ENCODE assay signal across 17 cellular contexts in the genomic region with DNA sequence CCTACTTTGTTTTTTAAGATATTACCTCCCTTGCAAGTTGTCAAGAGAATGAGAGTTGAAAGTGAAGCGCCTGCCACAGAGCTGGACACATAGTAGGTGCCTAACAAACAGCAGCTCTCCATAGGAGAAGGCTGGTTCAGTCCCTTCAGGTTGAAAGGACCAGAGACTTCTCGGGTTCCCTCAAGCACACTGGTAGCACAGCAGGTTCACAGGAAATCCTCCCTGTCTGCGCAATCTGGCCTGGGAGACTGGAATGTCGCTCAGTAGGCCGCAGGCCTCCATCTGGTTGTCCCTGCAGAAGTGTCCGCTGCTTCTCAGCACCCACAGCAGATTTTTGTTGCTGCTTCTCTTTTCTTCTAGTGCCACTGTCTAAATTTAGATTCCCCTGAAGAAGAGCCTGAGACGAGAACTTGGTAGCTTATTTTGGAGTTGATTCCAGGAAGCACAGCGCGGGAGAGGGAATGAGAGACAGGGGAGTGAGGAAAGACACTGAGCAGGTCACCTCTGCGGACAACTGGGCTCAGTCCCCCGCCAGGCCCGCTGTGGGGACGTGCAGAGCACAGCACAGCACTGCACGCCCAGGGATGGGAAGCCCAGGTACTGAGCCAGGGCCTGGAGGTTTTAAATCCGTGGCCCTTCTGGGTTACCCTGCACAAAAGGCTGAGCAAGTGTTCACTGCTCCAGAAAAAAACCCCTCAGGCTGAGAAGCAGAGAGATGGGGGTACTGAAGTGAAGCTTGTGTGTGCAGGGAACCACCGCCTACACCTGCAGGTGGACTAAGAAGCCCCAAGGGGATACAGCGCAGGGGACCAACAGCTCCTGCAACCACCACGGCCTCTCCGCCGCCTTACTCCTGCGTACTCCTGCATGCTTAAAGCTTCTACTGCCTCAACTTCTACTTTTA. TPM values are rescaled to one million over a fixed set of nuclear protein-coding genes. Genes with fewer than 3 reads are reported as not detected.
DNase-seq lines count a peak whose midpoint lies in the region; ATAC-seq and TF ChIP-seq lines count a peak whose summit lies in the region.
"Had no signal": no experiment of that assay in that cellular context is flagged by ENCODE, and none has a peak within 500 bp of the region (broad histone marks: within the 10 kb centered on the region; RNA-seq: fewer than 3 reads in every experiment).

No MANE protein-coding gene starts in this region.

- no peaks in the 10 kb centered on the region for H3K36me3 Mint-ChIP-seq in activated B cell treated with CpG ODN at 0.5 μM for 24 hours (ENCODE audit: low read depth)
- H3K36me3 Mint-ChIP-seq: activated naive CD8-positive, alpha-beta T cell treated with anti-CD3 and anti-CD28 coated beads for 36 hours; CD4-positive, alpha-beta memory T cell; IgD-negative memory B cell had no signal

- CTCF ChIA-PET in activated B cell treated with CpG ODN at 0.5 μM for 24 hours (lab: Charles Lee): interaction anchor here (0.9 kb wide), 2 partner anchors 40 to 57 kb away, joined by 3 read pairs; no protein-coding TSS in a partner anchor

- peaks cover 16% of the 10 kb centered on the region for H3K4me1 Mint-ChIP-seq in activated B cell treated with CpG ODN at 0.5 μM for 24 hours
- H3K4me1 Mint-ChIP-seq: activated CD4-positive, alpha-beta T cell treated with anti-CD3 and anti-CD28 coated beads, Interleukin-2, amount 10 ng/mL, durations not matched to agents 7 days and 5 days; activated naive CD8-positive, alpha-beta T cell treated with anti-CD3 and anti-CD28 coated beads for 36 hours; CD4-positive, alpha-beta memory T cell; nephron had no signal

- peak; percentile 72 for ATAC-seq in Right ventricle myocardium inferior
- ATAC-seq in activated B cell treated with CpG ODN at 0.5 μM for 24 hours (ENCODE audit: low read depth): peak; percentile 99
- no peak for ATAC-seq in HG03280 (IDR thresholded peaks at IDR 0.05; ENCODE audit: unreplicated experiment)
- no peak for ATAC-seq in HG03196 (IDR thresholded peaks at IDR 0.05; ENCODE audit: unreplicated experiment)
- ATAC-seq: activated T-cell treated with anti-CD3 and anti-CD28 coated beads, Interleukin-2, amount 50 U/mL, for 4 hours had no signal

- POLR2A ChIA-PET in activated B cell treated with CpG ODN at 0.5 μM for 24 hours (lab: Charles Lee): interaction anchor here (0.6 to 1.3 kb wide), 7 partner anchors 16 to 664 kb away, joined by 3 to 15 read pairs (median 6); partner anchors contain the start of genes EP300 and RBX1

- no peak for TF ChIP-seq CTCF in activated B cell treated with CpG ODN at 0.5 μM for 24 hours (IDR thresholded peaks at IDR 0.05)

- H3K4me3 Mint-ChIP-seq in activated B cell treated with CpG ODN at 0.5 μM for 24 hours: peak overlapping the region; percentile 50
- H3K4me3 Mint-ChIP-seq: activated CD4-positive, alpha-beta T cell treated with anti-CD3 and anti-CD28 coated beads, Interleukin-2, amount 10 ng/mL, durations not matched to agents 7 days and 5 days; activated naive CD8-positive, alpha-beta T cell treated with anti-CD3 and anti-CD28 coated beads for 36 hours; activated T-cell treated with anti-CD3 and anti-CD28 coated beads, Interleukin-2, amount 50 U/mL, for 4 hours; CD4-positive, alpha-beta memory T cell; nephron had no signal

- no peaks in the 10 kb centered on the region for H3K27me3 Mint-ChIP-seq in activated B cell treated with CpG ODN at 0.5 μM for 24 hours
- H3K27me3 Mint-ChIP-seq: activated CD4-positive, alpha-beta T cell treated with anti-CD3 and anti-CD28 coated beads, Interleukin-2, amount 10 ng/mL, durations not matched to agents 7 days and 5 days; activated naive CD8-positive, alpha-beta T cell treated with anti-CD3 and anti-CD28 coated beads for 36 hours; CD4-positive, alpha-beta memory T cell had no signal

- no peak for DNase-seq in Right ventricle myocardium inferior (ENCODE audit: missing footprints)
- no peak for DNase-seq in cardiac septum (ENCODE audit: low spot score)
- peak; percentile 31 for DNase-seq in activated B cell treated with CpG ODN at 0.5 μM for 24 hours
- peak; percentile 16 for DNase-seq in inferior parietal cortex (ENCODE audit: extremely low spot score)
- DNase-seq in superior temporal gyrus (ENCODE audit: extremely low spot score): peak; percentile 25
- no peak for DNase-seq in KG1 (lab: John Stamatoyannopoulos, UW)
- DNase-seq: activated CD4-positive, alpha-beta T cell treated with anti-CD3 and anti-CD28 coated beads, Interleukin-2, amount 10 ng/mL, durations not matched to agents 7 days and 5 days; activated naive CD8-positive, alpha-beta T cell treated with anti-CD3 and anti-CD28 coated beads for 36 hours; activated T-cell treated with anti-CD3 and anti-CD28 coated beads, Interleukin-2, amount 50 U/mL, for 4 hours; CD4-positive, alpha-beta memory T cell; effector CD8-positive, alpha-beta T cell; NCI-H1417 treated with DMSO at 0.1 percent for 48 hours; stimulated activated CD4-positive, alpha-beta T cell treated with anti-CD3 and anti-CD28 coated beads, Interleukin-4, amount 100 ng/mL, for 4 hours had no signal

- no peaks in the 10 kb centered on the region for H3K9me3 Mint-ChIP-seq in activated B cell treated with CpG ODN at 0.5 μM for 24 hours
- H3K9me3 Mint-ChIP-seq: activated CD4-positive, alpha-beta T cell treated with anti-CD3 and anti-CD28 coated beads, Interleukin-2, amount 10 ng/mL, durations not matched to agents 7 days and 5 days; activated naive CD8-positive, alpha-beta T cell treated with anti-CD3 and anti-CD28 coated beads for 36 hours; activated T-cell treated with anti-CD3 and anti-CD28 coated beads, Interleukin-2, amount 50 U/mL, for 4 hours; CD4-positive, alpha-beta memory T cell; IgD-negative memory B cell; nephron had no signal

- intact Hi-C loops in Right ventricle myocardium inferior (cut with DNase I): no loop called here
- intact Hi-C loops in cardiac septum (cut with DNase I): no loop called here
- intact Hi-C loops in activated B cell treated with CpG ODN at 0.5 μM for 24 hours (cut with micrococcal nuclease): no loop called here

- H3K27ac Mint-ChIP-seq in activated B cell treated with CpG ODN at 0.5 μM for 24 hours: no peak overlapping the region
- H3K27ac Mint-ChIP-seq: activated CD4-positive, alpha-beta T cell treated with anti-CD3 and anti-CD28 coated beads, Interleukin-2, amount 10 ng/mL, durations not matched to agents 7 days and 5 days; activated naive CD8-positive, alpha-beta T cell treated with anti-CD3 and anti-CD28 coated beads for 36 hours; CD4-positive, alpha-beta memory T cell; nephron had no signal

RNA-seq across cellular contexts. Expression of gene RBX1, which starts 31.6 kb away (rescaled TPM):
- total RNA-seq in Right ventricle myocardium inferior: 74.1 TPM
- total RNA-seq in cardiac septum: 59.3 TPM
- 78.6 and 78.9 TPM in 2 replicates for total RNA-seq in activated B cell treated with CpG ODN at 0.5 μM for 24 hours

Comparison
In these comparisons a context has a peak if more than half of its experiments do, and no peak if none do; other contexts are left out.
1. ATAC-seq: peak in Right ventricle myocardium inferior (single experiment) and activated B cell treated with CpG ODN at 0.5 μM for 24 hours (single experiment); none in HG03280 (single experiment) and HG03196 (single experiment).
2. DNase-seq: peak in activated B cell treated with CpG ODN at 0.5 μM for 24 hours (single experiment), inferior parietal cortex (single experiment) and superior temporal gyrus (single experiment); none in Right ventricle myocardium inferior (single experiment), cardiac septum (single experiment) and KG1 (single experiment).